Comparison of ENCODE assay signal across 13 cellular contexts in the genomic region with DNA sequence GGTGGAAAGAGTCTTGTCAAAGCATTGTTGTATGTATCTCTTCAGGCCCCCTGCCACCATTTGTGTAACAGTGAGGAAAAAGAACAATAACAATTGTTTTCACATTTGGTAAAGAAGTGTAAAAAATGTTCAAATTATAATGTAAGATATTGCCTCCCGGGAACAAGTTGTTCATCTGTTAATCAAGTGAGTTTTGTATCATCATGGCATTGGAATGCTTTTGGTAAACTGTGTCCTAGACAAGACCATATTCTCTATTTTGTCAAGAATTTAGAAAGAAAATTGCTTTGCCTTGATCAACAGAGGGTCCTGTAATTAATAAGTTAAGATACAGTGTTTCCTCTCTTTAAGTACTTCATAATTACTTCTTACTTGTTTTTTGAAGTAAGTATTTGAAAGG.
"Had no signal": no experiment of that assay in that cellular context is flagged by ENCODE, and none has a peak within 500 bp of the region (broad histone marks: within the 10 kb centered on the region; RNA-seq: fewer than 3 reads in every experiment).

No MANE protein-coding gene starts in this region.

- H3K4me3 ChIP-seq: coronary artery, neural progenitor cell, prostate gland, right atrium auricular region, thyroid gland had no signal

- H3K36me3 ChIP-seq: neural progenitor cell, prostate gland, right atrium auricular region, thyroid gland had no signal

- H3K27me3 ChIP-seq: neural progenitor cell, right atrium auricular region, thyroid gland had no signal

- DNase-seq: activated CD4-positive, alpha-beta T cell treated with anti-CD3 and anti-CD28 coated beads, Interleukin-2, amount 50 U/mL, for 4 hours; activated gamma-delta T cell; amniotic stem cell; kidney glomerular epithelial cell; left ventricle myocardium superior; stimulated activated CD4-positive, alpha-beta T cell treated with anti-CD3 and anti-CD28 coated beads, Interleukin-2, amount 100 ng/mL, for 24 hours; stimulated activated naive CD4-positive, alpha-beta T cell treated with Interleukin-2 at 50 U/mL for 16 hours; T-helper 2 cell; thyroid gland had no signal
